21 cellular contexts compared by ENCODE assay signal in the genomic region with DNA sequence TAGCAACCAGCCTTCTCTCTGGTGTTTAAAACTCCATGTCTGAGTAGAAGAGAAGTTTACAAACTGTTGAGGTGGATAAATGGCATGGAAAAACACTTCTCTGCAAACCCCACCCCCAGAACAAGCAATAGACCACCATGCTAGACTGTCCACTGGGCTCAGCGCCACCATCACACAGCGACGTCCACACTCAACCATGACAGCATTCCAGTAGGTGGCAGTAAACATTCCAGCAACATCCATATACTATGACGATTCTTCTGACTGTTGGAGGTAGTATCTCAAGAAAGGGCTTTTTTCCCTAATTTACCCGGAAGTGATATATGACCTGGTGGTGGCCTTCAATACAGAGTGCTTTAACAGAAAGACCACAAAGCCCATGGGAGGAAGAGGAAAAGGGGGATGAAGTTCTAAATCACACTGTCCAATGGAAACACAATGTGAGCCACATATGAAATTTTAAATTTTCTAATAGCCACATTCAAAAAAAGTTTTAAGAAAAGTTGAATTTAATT.
DNase-seq lines count a peak whose midpoint lies in the region; ATAC-seq, FAIRE-seq and TF ChIP-seq lines count a peak whose summit lies in the region.
"Had no signal": no experiment of that assay in that cellular context is flagged by ENCODE, and none has a peak within 500 bp of the region (broad histone marks: within the 10 kb centered on the region; RNA-seq: fewer than 3 reads in every experiment).

No MANE protein-coding gene starts in this region.

- in situ Hi-C loops in HepG2 (cut with HindIII; ENCODE audit: extremely low pct_ligation_motif_present, low pct_unique_long_range_greater_than_20kb) = no loop called here

- no peak overlapping the region for H3K4me3 ChIP-seq in GM06990 (replicated peaks; ENCODE audit: low read depth, low read length)
- no peak overlapping the region for H3K4me3 ChIP-seq in HepG2 (replicated peaks in 1 of 3; ENCODE audit: insufficient read depth in 1 of 3, low read depth in 2 of 3, low read length in 3 of 3)
- no peak overlapping the region for H3K4me3 ChIP-seq in left lung
- H3K4me3 ChIP-seq: SJSA1 had no signal

- H3K9me3 ChIP-seq in HepG2 (ENCODE audit: low read length) = no peaks in the 10 kb centered on the region
- H3K9me3 ChIP-seq in left lung = peaks cover 0 to under 1% of the 10 kb centered on the region in 2 donors

- no peaks in the 10 kb centered on the region for H4K20me1 ChIP-seq in HepG2 (ENCODE audit: insufficient read depth, low read length)

- no peak overlapping the region for H3K9ac ChIP-seq in HepG2 (ENCODE audit: insufficient read depth, low read depth, low read length)

- CTCF ChIA-PET in HepG2 (lab: Yijun Ruan, JAX; ENCODE audit: low intra/inter-chr PET ratio, low total read pairs) = no interaction called here

- H2AFZ ChIP-seq in HepG2 (ENCODE audit: low read length) = no peak overlapping the region

- no peak for DNase-seq in GM06990 (ENCODE audit: extremely low read depth, insufficient read length)
- peak; percentile 5 for DNase-seq in M059J (ENCODE audit: low read depth)
- peak; percentile 4 for DNase-seq in HepG2 (ENCODE audit: low spot score)
- DNase-seq in NCI-H1105 treated with DMSO at 0.1 percent for 48 hours (lab: John Stamatoyannopoulos, UW) = no peak
- DNase-seq in activated effector memory CD4-positive, alpha-beta T cell treated with anti-CD3 and anti-CD28 coated beads, Interleukin-2, amount 50 U/mL, for 16 hours = no peak
- no peak for DNase-seq in left lung
- DNase-seq: activated naive CD4-positive, alpha-beta T cell treated with anti-CD3 and anti-CD28 coated beads, Interleukin-2, amount 10 ng/mL, durations not matched to agents 7 days and 5 days; activated T-cell treated with anti-CD3 and anti-CD28 coated beads, Interleukin-2, amount 50 U/mL, for 4 hours; effector memory CD4-positive, alpha-beta T cell; mammary epithelial cell; naive B cell; NCI-H1092; NCI-H2107; NCI-H524 treated with DMSO at 0.1 percent for 48 hours; trophoblast cell had no signal

- no TSS peak for BruUV-seq in HepG2 (replicated peaks; lab: Mats Ljungman, UMichigan)

- no peak for TF ChIP-seq RAD21 in HepG2 (CRISPR knock-in tag; IDR thresholded peaks at IDR 0.05)

- peak; percentile 74 for ATAC-seq in HepG2
- ATAC-seq in left lung = no peak
- ATAC-seq in HG02938 (IDR thresholded peaks at IDR 0.05; ENCODE audit: unreplicated experiment) = no peak
- ATAC-seq: activated T-cell treated with anti-CD3 and anti-CD28 coated beads, Interleukin-2, amount 50 U/mL, for 4 hours; HCT116 had no signal

- no peak overlapping the region for H3K4me2 ChIP-seq in HepG2 (ENCODE audit: low read depth, low read length)

- WGBS in HepG2 (ENCODE audit: low lambda C conversion rate) = 2% methylated on average over 5 of the region's 5 CpGs

- TF ChIP-seq CTCF in GM06990 (IDR thresholded peaks at IDR 0.05; ENCODE audit: insufficient read depth, low read length, poor library complexity, severe bottlenecking) = peak; percentile 6
- TF ChIP-seq CTCF in VCaP (conservative IDR thresholded peaks at IDR 0.05) = peak; percentile 26; the same call in 1 of the 2 replicates
- peak; percentile 35 for TF ChIP-seq CTCF in HepG2 (CRISPR knock-in tag; IDR thresholded peaks at IDR 0.05)
- TF ChIP-seq CTCF in left lung (IDR thresholded peaks at IDR 0.05) = no peak

- H3K4me1 ChIP-seq in HepG2 (ENCODE audit: insufficient read depth, low read length) (no peaks in the 10 kb centered on the region), left lung (no peaks in the 10 kb centered on the region)
- H3K4me1 ChIP-seq: SJSA1 had no signal

- no peak for TF ChIP-seq POLR2A in HepG2 (IDR thresholded peaks at IDR 0.05; ENCODE audit: insufficient read depth in 1 of 2, low read depth in 2 of 2, low read length in 2 of 2)

- H3K27me3 ChIP-seq in GM06990 (replicated peaks; ENCODE audit: control insufficient read depth, insufficient read depth, low read length) = no peaks in the 10 kb centered on the region
- no peaks in the 10 kb centered on the region for H3K27me3 ChIP-seq in HepG2 (ENCODE audit: control insufficient read depth in 1 of 2, insufficient read depth in 2 of 2, low read length in 2 of 2)
- no peaks in the 10 kb centered on the region for H3K27me3 ChIP-seq in left lung
- H3K27me3 ChIP-seq: SJSA1 had no signal

- intact Hi-C loops in HepG2 (cut with micrococcal nuclease; ENCODE audit: unreplicated experiment) (no loop called here), left lung (cut with DNase I) (no loop called here)

- no peak for FAIRE-seq in HepG2 (lab: Jason Lieb, UNC)
- FAIRE-seq: astrocyte, islet of Langerhans had no signal

- POLR2A ChIA-PET in HepG2 (lab: Yijun Ruan, JAX) = no interaction called here

- H3K27ac ChIP-seq in VCaP (no peak overlapping the region), HepG2 (ENCODE audit: extremely low read length, insufficient read depth, low read length) (no peak overlapping the region), left lung (no peak overlapping the region)
- H3K27ac ChIP-seq: SJSA1 had no signal

- no peaks in the 10 kb centered on the region for H3K36me3 ChIP-seq in GM06990 (ENCODE audit: control insufficient read depth, insufficient read depth, low read length)
- H3K36me3 ChIP-seq in HepG2 (replicated peaks in 1 of 2; ENCODE audit: control insufficient read depth in 1 of 2, insufficient read depth in 2 of 2, low read length in 2 of 2) = no peaks in the 10 kb centered on the region
- H3K36me3 ChIP-seq in left lung = no peaks in the 10 kb centered on the region
- H3K36me3 ChIP-seq: SJSA1 had no signal

- no peak for TF ChIP-seq EP300 in HepG2 (IDR thresholded peaks at IDR 0.05; ENCODE audit: low read depth in 2 of 2, low read length in 2 of 2)
- TF ChIP-seq EP300 in HepG2 (CRISPR knock-in tag; IDR thresholded peaks at IDR 0.05; ENCODE audit: borderline replicate concordance) = no peak

- no peaks in the 10 kb centered on the region for H3K79me2 ChIP-seq in HepG2 (ENCODE audit: insufficient read depth, low read length)

TF ChIP-seq in HepG2, 621 proteins besides CTCF, POLR2A, EP300 and RAD21:
- TF ChIP-seq TEAD3 (CRISPR knock-in tag; optimal IDR thresholded peaks at IDR 0.05; ENCODE audit: borderline replicate concordance) (peak; percentile 33), SUZ12 (IDR thresholded peaks at IDR 0.05; ENCODE audit: low read depth, low read length) (no peak), CREB1 (IDR thresholded peaks at IDR 0.05) (peak; percentile 7; the same call in 1 of the 2 replicates), CREB1 (CRISPR knock-in tag; IDR thresholded peaks at IDR 0.05) (no peak), PLSCR1 (CRISPR knock-in tag; IDR thresholded peaks at IDR 0.05; ENCODE audit: borderline replicate concordance) (no peak)
TF ChIP-seq in HepG2: peak in this region for 2.

Comparison
In these comparisons a context has a peak if more than half of its experiments do, and no peak if none do; other contexts are left out.
1. DNase-seq: peak in M059J (single experiment) and HepG2 (single experiment); none in GM06990 (single experiment), NCI-H1105 treated with DMSO at 0.1 percent for 48 hours (single experiment), activated effector memory CD4-positive, alpha-beta T cell treated with anti-CD3 and anti-CD28 coated beads, Interleukin-2, amount 50 U/mL, for 16 hours (single experiment) and left lung (0 of 2).
2. CTCF ChIP-seq: peak in GM06990 (single experiment), VCaP (single experiment) and HepG2 (single experiment); none in left lung (0 of 2).